1 cellular context compared by ENCODE assay signal in genomic region chr1:28369518-28370219, GRCh38.
TF ChIP-seq lines count a peak whose summit lies in the region.

TSS of gene PHACTR4 (plus strand) at chr1:28369740. CDS start at chr1:28407448, 37,708 bp downstream.

TF ChIP-seq in K562, 482 proteins besides CTCF, POLR2A, EP300 and RAD21 (continued from another document and continues in another):
- TF ChIP-seq CHAMP1 (IDR thresholded peaks at IDR 0.05) (no peak), SRSF3 (IDR thresholded peaks at IDR 0.05; ENCODE audit: insufficient read depth, low read length) (0 out of 2 replicates have a peak, but pooled peaks have one; percentile 3), ETS2 (tag; IDR thresholded peaks at IDR 0.05; ENCODE audit: borderline replicate concordance, poor library complexity, severe bottlenecking) (no peak), ZNF41 (CRISPR knock-in tag; conservative IDR thresholded peaks at IDR 0.05) (no peak), TCF7L2 (IDR thresholded peaks at IDR 0.05; ENCODE audit: low read depth, low read length) (no peak), BRD4 (IDR thresholded peaks at IDR 0.05) (no peak), KAT7 (CRISPR knock-in tag; IDR thresholded peaks at IDR 0.05; ENCODE audit: borderline replicate concordance) (peak; percentile 71; the same call in 1 of the 2 replicates), JUN (IDR thresholded peaks at IDR 0.05; ENCODE audit: borderline replicate concordance, low read depth, low read length) (no peak; the same call in 1 of the 2 replicates), JUN (CRISPR knock-in tag; IDR thresholded peaks at IDR 0.05; ENCODE audit: borderline replicate concordance) (peak; percentile 84; the same call in 1 of the 2 replicates), BRD9 (IDR thresholded peaks at IDR 0.05; ENCODE audit: low read depth, partially characterized antibody) (no peak), CCAR2 (IDR thresholded peaks at IDR 0.05; ENCODE audit: low read depth, low read length) (no peak), HOMEZ (CRISPR knock-in tag; IDR thresholded peaks at IDR 0.05) (no peak), ETS1 (conservative IDR thresholded peaks at IDR 0.05; ENCODE audit: control insufficient read depth, low read depth, low read length) (peak; percentile 87), HDAC6 (IDR thresholded peaks at IDR 0.05; ENCODE audit: low read depth, low read length) (no peak), U2AF1 (optimal IDR thresholded peaks at IDR 0.05; ENCODE audit: low read depth, low read length) (no peak), XRCC4 (IDR thresholded peaks at IDR 0.05; ENCODE audit: extremely low read depth, insufficient read depth, insufficient read length) (no peak), U2AF2 (optimal IDR thresholded peaks at IDR 0.05; ENCODE audit: low read depth, low read length) (no peak), ZBED1 (IDR thresholded peaks at IDR 0.05) (peak; percentile 58), NFIC (IDR thresholded peaks at IDR 0.05) (peak; percentile 67), DACH1 (IDR thresholded peaks at IDR 0.05; ENCODE audit: partially characterized antibody) (no peak), RBM34 (IDR thresholded peaks at IDR 0.05; ENCODE audit: borderline replicate concordance, insufficient read depth, low read length) (no peak), SP1 (CRISPR knock-in tag; IDR thresholded peaks at IDR 0.05) (peak; percentile 86), HDAC1 (IDR thresholded peaks at IDR 0.05) (peak in 1 of 2 experiments; percentile 90; a peak in 2 of 4 replicates), KAT2B (IDR thresholded peaks at IDR 0.05; ENCODE audit: low read depth, low read length) (no peak), ADNP (tag; IDR thresholded peaks at IDR 0.05) (no peak), MNT (conservative IDR thresholded peaks at IDR 0.05) (peak; percentile 65 to 84), TGIF2 (CRISPR knock-in tag; IDR thresholded peaks at IDR 0.05) (no peak), ZNF609 (CRISPR knock-in tag; IDR thresholded peaks at IDR 0.05; ENCODE audit: borderline replicate concordance) (peak; percentile 91; the same call in 1 of the 2 replicates), FOXA3 (CRISPR knock-in tag; conservative IDR thresholded peaks at IDR 0.05 in 1 of 2, IDR thresholded peaks at IDR 0.05 in 1 of 2) (0 out of 4 replicates have a peak, but pooled peaks of 1 of the 2 experiments have one; percentile 75), ZFP30 (CRISPR knock-in tag; IDR thresholded peaks at IDR 0.05; ENCODE audit: borderline replicate concordance) (no peak), RB1 (IDR thresholded peaks at IDR 0.05; ENCODE audit: low read depth) (peak; percentile 98), BACH1 (tag; IDR thresholded peaks at IDR 0.05) (no peak), EP400 (IDR thresholded peaks at IDR 0.05) (peak; percentile 88), ZNF24 (IDR thresholded peaks at IDR 0.05) (no peak), ZNF668 (CRISPR knock-in tag; IDR thresholded peaks at IDR 0.05) (no peak), BCOR (IDR thresholded peaks at IDR 0.05) (no peak; the same call in none of the 2 replicates), ZBTB11 (CRISPR knock-in tag; IDR thresholded peaks at IDR 0.05) (peak in 1 of 3 experiments; percentile 95; a peak in 2 of 6 replicates)
- TF ChIP-seq, protein P1, sequence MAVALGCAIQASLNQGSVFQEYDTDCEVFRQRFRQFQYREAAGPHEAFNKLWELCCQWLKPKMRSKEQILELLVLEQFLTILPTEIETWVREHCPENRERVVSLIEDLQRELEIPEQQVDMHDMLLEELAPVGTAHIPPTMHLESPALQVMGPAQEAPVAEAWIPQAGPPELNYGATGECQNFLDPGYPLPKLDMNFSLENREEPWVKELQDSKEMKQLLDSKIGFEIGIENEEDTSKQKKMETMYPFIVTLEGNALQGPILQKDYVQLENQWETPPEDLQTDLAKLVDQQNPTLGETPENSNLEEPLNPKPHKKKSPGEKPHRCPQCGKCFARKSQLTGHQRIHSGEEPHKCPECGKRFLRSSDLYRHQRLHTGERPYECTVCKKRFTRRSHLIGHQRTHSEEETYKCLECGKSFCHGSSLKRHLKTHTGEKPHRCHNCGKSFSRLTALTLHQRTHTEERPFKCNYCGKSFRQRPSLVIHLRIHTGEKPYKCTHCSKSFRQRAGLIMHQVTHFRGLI (CRISPR knock-in tag; IDR thresholded peaks at IDR 0.05), result 0 out of 2 replicates have a peak, but pooled peaks have one; percentile 7
- TF ChIP-seq, protein P2, sequence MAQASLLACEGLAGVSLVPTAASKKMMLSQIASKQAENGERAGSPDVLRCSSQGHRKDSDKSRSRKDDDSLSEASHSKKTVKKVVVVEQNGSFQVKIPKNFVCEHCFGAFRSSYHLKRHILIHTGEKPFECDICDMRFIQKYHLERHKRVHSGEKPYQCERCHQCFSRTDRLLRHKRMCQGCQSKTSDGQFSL (CRISPR knock-in tag; IDR thresholded peaks at IDR 0.05), result peak; percentile 69; the same call in 1 of the 2 replicates
- TF ChIP-seq, protein P2 (tag; IDR thresholded peaks at IDR 0.05), result no peak
- TF ChIP-seq, protein P3, sequence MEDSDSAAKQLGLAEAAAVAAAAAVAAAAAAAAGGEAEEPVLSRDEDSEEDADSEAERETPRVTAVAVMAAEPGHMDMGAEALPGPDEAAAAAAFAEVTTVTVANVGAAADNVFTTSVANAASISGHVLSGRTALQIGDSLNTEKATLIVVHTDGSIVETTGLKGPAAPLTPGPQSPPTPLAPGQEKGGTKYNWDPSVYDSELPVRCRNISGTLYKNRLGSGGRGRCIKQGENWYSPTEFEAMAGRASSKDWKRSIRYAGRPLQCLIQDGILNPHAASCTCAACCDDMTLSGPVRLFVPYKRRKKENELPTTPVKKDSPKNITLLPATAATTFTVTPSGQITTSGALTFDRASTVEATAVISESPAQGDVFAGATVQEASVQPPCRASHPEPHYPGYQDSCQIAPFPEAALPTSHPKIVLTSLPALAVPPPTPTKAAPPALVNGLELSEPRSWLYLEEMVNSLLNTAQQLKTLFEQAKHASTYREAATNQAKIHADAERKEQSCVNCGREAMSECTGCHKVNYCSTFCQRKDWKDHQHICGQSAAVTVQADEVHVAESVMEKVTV (CRISPR knock-in tag; IDR thresholded peaks at IDR 0.05), result no peak
- TF ChIP-seq, protein P4, sequence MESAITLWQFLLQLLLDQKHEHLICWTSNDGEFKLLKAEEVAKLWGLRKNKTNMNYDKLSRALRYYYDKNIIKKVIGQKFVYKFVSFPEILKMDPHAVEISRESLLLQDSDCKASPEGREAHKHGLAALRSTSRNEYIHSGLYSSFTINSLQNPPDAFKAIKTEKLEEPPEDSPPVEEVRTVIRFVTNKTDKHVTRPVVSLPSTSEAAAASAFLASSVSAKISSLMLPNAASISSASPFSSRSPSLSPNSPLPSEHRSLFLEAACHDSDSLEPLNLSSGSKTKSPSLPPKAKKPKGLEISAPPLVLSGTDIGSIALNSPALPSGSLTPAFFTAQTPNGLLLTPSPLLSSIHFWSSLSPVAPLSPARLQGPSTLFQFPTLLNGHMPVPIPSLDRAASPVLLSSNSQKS (CRISPR knock-in tag; IDR thresholded peaks at IDR 0.05), result no peak
